In the genomic region with DNA sequence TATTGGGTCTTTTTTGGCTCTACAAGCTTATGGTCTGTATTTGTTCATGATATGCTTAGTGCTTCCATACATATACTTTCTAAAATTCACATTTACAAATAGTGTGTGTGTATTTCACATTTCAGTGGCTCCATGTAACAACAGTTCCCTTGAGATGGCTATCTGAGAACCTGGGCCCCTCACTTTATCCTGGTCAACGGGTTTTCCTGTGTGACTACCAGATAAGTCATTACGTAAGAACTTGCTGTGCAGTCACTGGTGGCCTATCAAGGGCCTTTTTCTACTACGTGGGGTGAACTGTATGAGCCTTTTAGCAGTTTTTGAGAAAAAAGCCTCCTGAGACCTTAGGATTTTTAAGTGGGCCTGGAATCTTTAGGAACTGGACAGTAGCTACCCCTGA, we compare ENCODE assay signal across 1 cellular context.
TF ChIP-seq lines count a peak whose summit lies in the region.

No MANE protein-coding gene starts in this region.

TF ChIP-seq in HepG2, 621 proteins besides CTCF, POLR2A, EP300 and RAD21 (continued from another document):
- no peak for TF ChIP-seq BCLAF1 (IDR thresholded peaks at IDR 0.05)
TF ChIP-seq in HepG2: peak in this region for 5.
